Comparison of ENCODE assay signal across 12 cellular contexts in the genomic region with DNA sequence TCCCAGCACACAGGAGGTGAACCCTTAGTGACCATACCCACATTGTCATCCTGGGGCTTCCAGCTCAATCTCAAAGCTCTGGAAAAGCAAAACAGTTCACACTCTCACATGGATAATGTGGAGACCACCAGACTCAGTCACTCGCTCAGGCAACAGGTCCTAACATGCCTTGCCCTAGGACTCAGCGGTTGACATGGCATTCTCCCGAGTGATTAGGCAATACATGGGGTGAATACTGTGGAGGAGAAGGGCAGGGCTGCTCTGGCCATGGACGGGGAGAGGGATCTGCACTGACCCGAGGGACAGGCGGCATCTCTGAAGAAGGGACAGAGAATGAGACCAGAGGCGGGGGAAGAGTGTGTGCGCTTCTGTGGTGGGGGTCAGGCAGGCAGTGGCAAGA. TPM values are rescaled to one million over a fixed set of nuclear protein-coding genes. Genes with fewer than 3 reads are reported as not detected.
DNase-seq lines count a peak whose midpoint lies in the region; ATAC-seq, FAIRE-seq and TF ChIP-seq lines count a peak whose summit lies in the region.
"Had no signal": no experiment of that assay in that cellular context is flagged by ENCODE, and none has a peak within 500 bp of the region (broad histone marks: within the 10 kb centered on the region; RNA-seq: fewer than 3 reads in every experiment).

No MANE protein-coding gene starts in this region.

- in situ Hi-C loops in GM13977 (cut with MboI; ENCODE audit: low pct_unique_long_range_greater_than_20kb, low sequenced_read_pairs, unreplicated experiment) = no loop called here

- H2BK15ac ChIP-seq in H1 (ENCODE audit: low read length) = no peak overlapping the region
- no peak overlapping the region for H2BK15ac ChIP-seq in neuronal stem cell (ENCODE audit: low read length)

- no peak for TF ChIP-seq CTCF in H1 (IDR thresholded peaks at IDR 0.05; ENCODE audit: control extremely low read depth in 1 of 3, insufficient read depth in 1 of 3, low read depth in 1 of 3, low read length in 3 of 3)
- no peak for TF ChIP-seq CTCF in GM13977 (IDR thresholded peaks at IDR 0.05; ENCODE audit: extremely low read depth, insufficient read depth, missing control alignments)

- no peak overlapping the region for H2AFZ ChIP-seq in H1 (ENCODE audit: low read length)
- H2AFZ ChIP-seq in neuronal stem cell (ENCODE audit: low read length) = no peak overlapping the region

- H3K27ac ChIP-seq in CD4-positive, alpha-beta memory T cell (ENCODE audit: low read depth, low read length) = no peak overlapping the region
- H3K27ac ChIP-seq in H1 (ENCODE audit: low read depth, low read length) (no peak overlapping the region), neuronal stem cell (replicated peaks; ENCODE audit: low read length) (no peak overlapping the region)
- H3K27ac ChIP-seq: SK-N-MC had no signal

- no peak overlapping the region for H2BK20ac ChIP-seq in H1 (ENCODE audit: low read length)

- H3K56ac ChIP-seq in H1 (replicated peaks; ENCODE audit: insufficient read length, low read depth, low read length) = no peak overlapping the region

- H2BK5ac ChIP-seq in H1 (ENCODE audit: low read depth, low read length) (0 out of 2 replicates have a peak overlapping the region, but pooled peaks have one; percentile 1), neuronal stem cell (ENCODE audit: low read length) (no peak overlapping the region)

- H2BK12ac ChIP-seq in H1 (ENCODE audit: low read depth, low read length) (no peak overlapping the region), neuronal stem cell (ENCODE audit: low read length) (no peak overlapping the region)

- 94% methylated on average over 8 of the region's 8 CpGs; no CpG with 5 or more reads in 1 of the 2 experiments for WGBS in H1 (ENCODE audit: extremely low coverage in 1 of 2, insufficient coverage in 1 of 2, insufficient read length in 1 of 2, insufficient replicate concordance in 2 of 2, low coverage in 1 of 2, low lambda C conversion rate in 2 of 2, missing lambda C conversion rate in 1 of 2), 2 experiments
- WGBS in neuronal stem cell (ENCODE audit: extremely low coverage in 2 of 2, insufficient read length in 2 of 2, insufficient replicate concordance in 1 of 2), 2 donors = no CpG with 5 or more reads among the region's 8 CpGs

- no peak for TF ChIP-seq EP300 in H1 (IDR thresholded peaks at IDR 0.05; ENCODE audit: borderline replicate concordance in 1 of 2, low read depth in 2 of 2, low read length in 2 of 2)

- H4K91ac ChIP-seq in H1 (replicated peaks; ENCODE audit: insufficient read length, low read length) = no peak overlapping the region
- no peak overlapping the region for H4K91ac ChIP-seq in neuronal stem cell (ENCODE audit: low read depth, low read length, poor library complexity)

- no peak overlapping the region for H3K4ac ChIP-seq in H1 (replicated peaks; ENCODE audit: insufficient read length, low read depth, low read length)
- no peak overlapping the region for H3K4ac ChIP-seq in neuronal stem cell (ENCODE audit: low read length)

- H3K23me2 ChIP-seq in H1 (ENCODE audit: low read depth, low read length) = no peaks in the 10 kb centered on the region

- H3K79me2 ChIP-seq in H1 (ENCODE audit: control insufficient read depth in 1 of 2, insufficient read depth in 2 of 2, low read length in 2 of 2) = peaks cover 48 to 100% of the 10 kb centered on the region in 2 experiments

- no peak for TF ChIP-seq RAD21 in H1 (IDR thresholded peaks at IDR 0.05 in 1 of 2, conservative IDR thresholded peaks at IDR 0.05 in 1 of 2; ENCODE audit: low read depth in 2 of 2, low read length in 2 of 2)

- H3K14ac ChIP-seq in H1 (ENCODE audit: insufficient read length) = no peak overlapping the region
- H3K14ac ChIP-seq in neuronal stem cell (ENCODE audit: low read length) = no peak overlapping the region

- intact Hi-C loops in CD4-positive, alpha-beta memory T cell (cut with micrococcal nuclease) = no loop called here

- no peaks in the 10 kb centered on the region for H3K9me3 Mint-ChIP-seq in CD4-positive, alpha-beta memory T cell
- no peaks in the 10 kb centered on the region for H3K9me3 Mint-ChIP-seq in IgD-negative memory B cell

- H3K18ac ChIP-seq in H1 (ENCODE audit: extremely low read depth, low read length) (no peak overlapping the region), neuronal stem cell (ENCODE audit: low read length) (peak overlapping the region; percentile 51)

- H3K4me3 Mint-ChIP-seq in CD4-positive, alpha-beta memory T cell = peak overlapping the region in 3 of 8 donors; percentile 5 to 48 (median 40)
- peak overlapping the region in 1 of 4 donors; percentile 12 for H3K4me3 Mint-ChIP-seq in IgD-negative memory B cell
- H3K4me3 Mint-ChIP-seq: activated CD8-positive, alpha-beta memory T cell treated with anti-CD3 and anti-CD28 coated beads, Interleukin-2, amount 10 ng/mL, durations not matched to agents 7 days and 5 days had no signal

- no peak overlapping the region for H4K5ac ChIP-seq in H1 (ENCODE audit: insufficient read length, low read depth, low read length)

- H3K4me1 ChIP-seq in CD4-positive, alpha-beta memory T cell (ENCODE audit: insufficient read depth, low read length) = peaks cover 67% of the 10 kb centered on the region
- H3K4me1 ChIP-seq in H1 (replicated peaks in 1 of 4; ENCODE audit: control insufficient read depth in 3 of 4, insufficient read depth in 4 of 4, low read length in 3 of 4) (peaks cover 3 to 7% (median 5%) of the 10 kb centered on the region in 4 experiments; a peak in 5 of 7 replicates), neuronal stem cell (ENCODE audit: control insufficient read depth in 2 of 2, insufficient read depth in 1 of 2, low read depth in 1 of 2, low read length in 2 of 2) (peaks cover 12 to 27% of the 10 kb centered on the region in 2 donors)

- FAIRE-seq in H1 (lab: Jason Lieb, UNC) = no peak

- no peak for TF ChIP-seq POLR2A in H1 (IDR thresholded peaks at IDR 0.05; ENCODE audit: control extremely low read depth in 1 of 2, low read depth in 2 of 2, low read length in 2 of 2)

- H3K79me1 ChIP-seq in H1 (ENCODE audit: low read depth, low read length) = peaks cover 39% of the 10 kb centered on the region
- H3K79me1 ChIP-seq in neuronal stem cell (ENCODE audit: low read depth, low read length) = peaks cover 17% of the 10 kb centered on the region

- no peak overlapping the region for H3K4me2 ChIP-seq in H1 (ENCODE audit: insufficient read depth in 1 of 2, low read depth in 2 of 2, low read length in 2 of 2)
- no peak overlapping the region for H3K4me2 ChIP-seq in neuronal stem cell (ENCODE audit: insufficient read depth, low read length, poor library complexity, severe bottlenecking)

- H3K23ac ChIP-seq in H1 (ENCODE audit: insufficient read length) (no peak overlapping the region), neuronal stem cell (ENCODE audit: low read depth, low read length, poor library complexity) (no peak overlapping the region)

- H3K4me3 ChIP-seq in CD4-positive, alpha-beta memory T cell (ENCODE audit: low read length in 2 of 2) = no peak overlapping the region
- H3K4me3 ChIP-seq in H1 (ENCODE audit: extremely low read depth in 1 of 4, insufficient read depth in 2 of 4, low read depth in 3 of 4, low read length in 4 of 4) (no peak overlapping the region), neuronal stem cell (ENCODE audit: low read length in 2 of 2) (no peak overlapping the region)
- H3K4me3 ChIP-seq: SK-N-MC had no signal

- DNase-seq in CD4-positive, alpha-beta memory T cell = no peak
- DNase-seq in H1 (ENCODE audit: low read depth in 1 of 2, low spot score in 2 of 2) (no peak), neuronal stem cell (ENCODE audit: low spot score) (no peak), KG1 (lab: John Stamatoyannopoulos, UW) (no peak), GM13977 (ENCODE audit: low spot score) (no peak)
- DNase-seq: activated CD8-positive, alpha-beta memory T cell treated with anti-CD3 and anti-CD28 coated beads, Interleukin-2, amount 10 ng/mL, durations not matched to agents 7 days and 5 days; central memory CD4-positive, alpha-beta T cell; NCI-H526 treated with DMSO at 0.1 percent for 48 hours had no signal

- no peaks in the 10 kb centered on the region for H3K27me3 ChIP-seq in CD4-positive, alpha-beta memory T cell (ENCODE audit: insufficient read depth, low read length)
- H3K27me3 ChIP-seq in H1 (replicated peaks in 1 of 4; ENCODE audit: control insufficient read depth in 3 of 4, extremely low read depth in 1 of 4, insufficient read depth in 3 of 4, low read length in 3 of 4) (no peaks in the 10 kb centered on the region), neuronal stem cell (ENCODE audit: control insufficient read depth in 3 of 3, insufficient read depth in 3 of 3, low read depth in 1 of 3, low read length in 3 of 3) (no peaks in the 10 kb centered on the region)

- peak overlapping the region in 6 of 7 donors; percentile 33 to 75 (median 63) for H3K27ac Mint-ChIP-seq in CD4-positive, alpha-beta memory T cell
- H3K27ac Mint-ChIP-seq in IgD-negative memory B cell = peak overlapping the region in 2 of 3 donors; percentile 12 to 86
- H3K27ac Mint-ChIP-seq: activated CD8-positive, alpha-beta memory T cell treated with anti-CD3 and anti-CD28 coated beads, Interleukin-2, amount 10 ng/mL, durations not matched to agents 7 days and 5 days had no signal

- ATAC-seq in GM18517 (IDR thresholded peaks at IDR 0.05; ENCODE audit: unreplicated experiment) (no peak), HG02973 (IDR thresholded peaks at IDR 0.05; ENCODE audit: unreplicated experiment) (no peak)
- ATAC-seq: activated CD8-positive, alpha-beta memory T cell treated with anti-CD3 and anti-CD28 coated beads, Interleukin-2, amount 10 ng/mL, durations not matched to agents 7 days and 5 days had no signal

- H4K8ac ChIP-seq in H1 (ENCODE audit: extremely low read depth, insufficient read depth, low read length) (no peak overlapping the region), neuronal stem cell (ENCODE audit: low read depth, low read length) (no peak overlapping the region)

- H3K36me3 ChIP-seq in CD4-positive, alpha-beta memory T cell (ENCODE audit: insufficient read depth, low read length) = peaks cover 18% of the 10 kb centered on the region
- peaks cover 8 to 16% (median 11%) of the 10 kb centered on the region in 4 experiments; a peak in 7 of 8 replicates for H3K36me3 ChIP-seq in H1 (ENCODE audit: control insufficient read depth in 2 of 4, insufficient read depth in 4 of 4, low read length in 3 of 4)
- peaks cover 13 to 56% of the 10 kb centered on the region in 2 donors for H3K36me3 ChIP-seq in neuronal stem cell (replicated peaks in 1 of 2; ENCODE audit: control insufficient read depth in 2 of 2, insufficient read depth in 2 of 2, low read length in 2 of 2)

- CTCF ChIA-PET in CD4-positive, alpha-beta memory T cell (lab: Charles Lee; ENCODE audit: partially characterized antibody) = no interaction called here
- CTCF ChIA-PET in H1 (lab: Charles Lee; ENCODE audit: partially characterized antibody) = interaction anchor here (0.7 to 1.2 kb wide), 2 partner anchors 12 to 36 kb away, joined by 3 read pairs; no protein-coding TSS in a partner anchor

- H4K20me1 ChIP-seq in H1 (replicated peaks in 1 of 2; ENCODE audit: control insufficient read depth in 1 of 2, insufficient read depth in 2 of 2, low read length in 2 of 2) = peaks cover 38 to 58% of the 10 kb centered on the region in 2 experiments

- peaks cover 10 to 26% of the 10 kb centered on the region in 2 donors for H3K36me3 Mint-ChIP-seq in CD4-positive, alpha-beta memory T cell
- peaks cover under 1% of the 10 kb centered on the region for H3K36me3 Mint-ChIP-seq in IgD-negative memory B cell

- H2BK120ac ChIP-seq in H1 (replicated peaks; ENCODE audit: low read depth, low read length) (no peak overlapping the region), neuronal stem cell (ENCODE audit: low read depth, low read length) (no peak overlapping the region)

- no peaks in the 10 kb centered on the region for H3K27me3 Mint-ChIP-seq in CD4-positive, alpha-beta memory T cell
- H3K27me3 Mint-ChIP-seq in IgD-negative memory B cell = no peaks in the 10 kb centered on the region
- H3K27me3 Mint-ChIP-seq: activated CD8-positive, alpha-beta memory T cell treated with anti-CD3 and anti-CD28 coated beads, Interleukin-2, amount 10 ng/mL, durations not matched to agents 7 days and 5 days had no signal

- no peaks in the 10 kb centered on the region for H3K9me3 ChIP-seq in CD4-positive, alpha-beta memory T cell (ENCODE audit: control insufficient read depth in 1 of 2, low read length in 2 of 2)
- no peaks in the 10 kb centered on the region for H3K9me3 ChIP-seq in H1 (ENCODE audit: insufficient read depth in 2 of 2, low read depth in 1 of 2, low read length in 1 of 2)
- no peaks in the 10 kb centered on the region for H3K9me3 ChIP-seq in neuronal stem cell (replicated peaks in 1 of 2; ENCODE audit: control insufficient read depth in 2 of 2, insufficient read depth in 1 of 2, low read depth in 1 of 2, low read length in 2 of 2)

- POLR2A ChIA-PET in CD4-positive, alpha-beta memory T cell (lab: Charles Lee; ENCODE audit: partially characterized antibody) = no interaction called here
- POLR2A ChIA-PET in H1 (lab: Charles Lee; ENCODE audit: partially characterized antibody) = interaction anchor here (1.4 kb wide), 1 partner anchor 26 kb away, joined by 3 read pairs; no protein-coding TSS in a partner anchor

- peaks cover 48 to 90% (median 68%) of the 10 kb centered on the region in 4 donors for H3K4me1 Mint-ChIP-seq in CD4-positive, alpha-beta memory T cell
- peaks cover 40 to 64% (median 50%) of the 10 kb centered on the region in 3 donors for H3K4me1 Mint-ChIP-seq in IgD-negative memory B cell

- H3K9ac ChIP-seq in H1 (replicated peaks in 1 of 4; ENCODE audit: extremely low read depth in 1 of 4, low read depth in 3 of 4, low read length in 3 of 4) = no peak overlapping the region
- no peak overlapping the region for H3K9ac ChIP-seq in neuronal stem cell (ENCODE audit: low read depth, low read length, poor library complexity)

- H2AK5ac ChIP-seq in H1 (ENCODE audit: low read depth, low read length) (no peak overlapping the region), neuronal stem cell (ENCODE audit: low read depth, low read length) (no peak overlapping the region)

RNA-seq across cellular contexts. Expression of a gene that starts 44.4 kb away (rescaled TPM):
- total RNA-seq in CD4-positive, alpha-beta memory T cell = under 1 TPM in 1 of 2 experiments, not detected in 1; 0.29 TPM
- not detected for polyA plus RNA-seq in CD4-positive, alpha-beta memory T cell
- polyA plus RNA-seq in IgD-negative memory B cell = not detected
- total RNA-seq in H1 (2021; fragmentation: NEBNext Ultra II Directional; extraction: Animal tissue kit (Norgen Biotek cat#: 25700)) = 30.2 and 30.9 TPM in 2 replicates
- polyA plus RNA-seq in H1 (2011; rRNA removed) = 47.6 and 67.5 TPM in 2 replicates
- 24.1 TPM for polyA plus RNA-seq in H1 (2011; cell fraction: cytosol; rRNA removed)
- polyA plus RNA-seq in H1 (2011; cell fraction: nucleus; rRNA removed) = 51.8 TPM
- 25.8 to 35.8 TPM (median 34.5 TPM) in 4 replicates for polyA plus RNA-seq in H1 (2012, experiment 1 of 2)
- polyA plus RNA-seq in H1 (2012, experiment 2 of 2) = 44.5 TPM
- 39.3 TPM for polyA plus RNA-seq in H1 (2013, experiment 1 of 2)
- polyA plus RNA-seq in H1 (2013, experiment 2 of 2) = 42.0 TPM
- 25.4 and 38.4 TPM in 2 replicates for polyA minus RNA-seq in H1 (2011; rRNA and poly(A)+ RNA removed)
- polyA minus RNA-seq in H1 (2011; cell fraction: cytosol; rRNA and poly(A)+ RNA removed) = 11.8 TPM
- polyA minus RNA-seq in H1 (2011; cell fraction: nucleus; rRNA and poly(A)+ RNA removed) = 14.0 TPM
- 1.1 TPM for polyA plus RNA-seq in neuronal stem cell (2013, experiment 1 of 2)
- 1.1 TPM for polyA plus RNA-seq in neuronal stem cell (2013, experiment 2 of 2)

RNA-seq across cellular contexts. Expression of a gene that starts 55.7 kb away (rescaled TPM):
- total RNA-seq in CD4-positive, alpha-beta memory T cell = 100 to 1,000 TPM; 149 to 152 TPM
- polyA plus RNA-seq in CD4-positive, alpha-beta memory T cell = 10 to 100 TPM in 1 of 2 donors, 1 to 10 TPM in 1; 4.2 to 48.2 TPM
- polyA plus RNA-seq in IgD-negative memory B cell (20.5 TPM), H1 (2011; rRNA removed) (14.1 and 17.6 TPM in 2 replicates)
- total RNA-seq in H1 (2021; fragmentation: NEBNext Ultra II Directional; extraction: Animal tissue kit (Norgen Biotek cat#: 25700)) = 144 and 146 TPM in 2 replicates
- 9.1 TPM for polyA plus RNA-seq in H1 (2011; cell fraction: cytosol; rRNA removed)
- 44.8 TPM for polyA plus RNA-seq in H1 (2011; cell fraction: nucleus; rRNA removed)
- polyA plus RNA-seq in H1 (2012, experiment 1 of 2) = 76.6 to 103 TPM (median 93.2 TPM) in 4 replicates
- polyA plus RNA-seq in H1 (2012, experiment 2 of 2) = 35.4 TPM
- polyA plus RNA-seq in H1 (2013, experiment 1 of 2) = 77.1 TPM
- 72.4 TPM for polyA plus RNA-seq in H1 (2013, experiment 2 of 2)
- polyA minus RNA-seq in H1 (2011; rRNA and poly(A)+ RNA removed) = 26.9 and 36.3 TPM in 2 replicates
- 44.7 TPM for polyA minus RNA-seq in H1 (2011; cell fraction: cytosol; rRNA and poly(A)+ RNA removed)
- polyA minus RNA-seq in H1 (2011; cell fraction: nucleus; rRNA and poly(A)+ RNA removed) = 77.2 TPM
- polyA plus RNA-seq in neuronal stem cell (2013, experiment 1 of 2) = 82.1 TPM
- 88.1 TPM for polyA plus RNA-seq in neuronal stem cell (2013, experiment 2 of 2)

Comparison
In these comparisons a context has a peak if more than half of its experiments do, and no peak if none do; other contexts are left out.
1. RNA of a gene that starts 44.4 kb away (polyA plus RNA-seq): 24.1 to 67.5 TPM in H1; not detected in CD4-positive, alpha-beta memory T cell and not detected in IgD-negative memory B cell (single experiment); every median in the first group is over 10 times any median in the second.